Comparison of ENCODE assay signal across 8 cellular contexts in the genomic region with DNA sequence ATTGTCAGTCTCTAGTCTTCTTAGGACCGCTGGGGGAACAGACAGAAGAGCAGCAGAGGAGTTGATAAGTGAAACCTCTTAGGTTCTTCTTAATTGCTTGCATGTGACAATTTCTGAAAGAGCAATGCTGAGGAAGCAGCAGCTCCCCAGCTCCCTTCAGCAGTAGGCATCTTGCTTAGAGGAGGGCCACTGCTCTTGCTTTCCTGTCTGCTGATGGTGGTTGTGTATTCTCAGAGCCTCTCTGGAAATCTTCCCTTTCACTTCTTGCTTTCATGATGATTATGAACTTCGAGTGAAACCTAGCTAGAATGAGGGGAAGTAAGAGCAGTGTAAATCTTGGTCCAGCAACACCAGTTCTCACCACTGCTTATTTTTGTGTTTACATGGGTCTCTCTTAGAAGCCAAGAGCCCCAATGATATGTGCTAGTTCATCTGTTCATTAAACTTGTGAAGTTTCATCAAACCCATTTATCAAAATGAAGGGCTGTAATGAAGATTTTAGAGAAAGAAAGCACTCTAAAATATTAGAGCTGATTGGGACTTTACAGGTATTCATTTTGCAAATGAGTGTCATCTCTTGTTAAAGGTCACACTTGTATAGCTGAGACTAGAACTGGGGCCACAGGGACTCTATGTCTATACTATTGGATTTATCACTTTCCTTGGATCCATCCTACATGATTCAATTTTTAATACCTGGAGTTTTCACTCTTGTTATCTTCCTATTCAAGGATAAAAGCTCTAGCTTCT.
DNase-seq lines count a peak whose midpoint lies in the region; ATAC-seq and TF ChIP-seq lines count a peak whose summit lies in the region.

No MANE protein-coding gene starts in this region.

- no peak for DNase-seq in coronary artery (ENCODE audit: low spot score)
- DNase-seq in ureter (ENCODE audit: low spot score), result no peak
- no peak for DNase-seq in mesenteric fat pad (ENCODE audit: low spot score)
- no peak for DNase-seq in G401 (ENCODE audit: low spot score)

- H3K27ac ChIP-seq in coronary artery, result peak overlapping the region in 1 of 2 donors; percentile 5

- in situ Hi-C loops in G401 (cut with HindIII; ENCODE audit: low sequenced_read_pairs), result no loop called here

- TF ChIP-seq CTCF in coronary artery (IDR thresholded peaks at IDR 0.05), result no peak

- no peak overlapping the region for H3K4me3 ChIP-seq in coronary artery

- ATAC-seq in GM18499 (IDR thresholded peaks at IDR 0.05; ENCODE audit: insufficient read depth, unreplicated experiment), result peak; percentile 92
- peak; percentile 97 for ATAC-seq in GM21367 (IDR thresholded peaks at IDR 0.05; ENCODE audit: unreplicated experiment)
- ATAC-seq in HG03432 (IDR thresholded peaks at IDR 0.05; ENCODE audit: unreplicated experiment), result peak; percentile 93
- peak; percentile 32 for ATAC-seq in esophagus mucosa

Comparison
In these comparisons a context has a peak if more than half of its experiments do, and no peak if none do; other contexts are left out.
1. ATAC-seq: peak in every context shown above with its lines; median percentile 97 in GM21367; 93 in HG03432; 92 in GM18499; 32 in esophagus mucosa.